18 cellular contexts compared by ENCODE assay signal in the genomic region with DNA sequence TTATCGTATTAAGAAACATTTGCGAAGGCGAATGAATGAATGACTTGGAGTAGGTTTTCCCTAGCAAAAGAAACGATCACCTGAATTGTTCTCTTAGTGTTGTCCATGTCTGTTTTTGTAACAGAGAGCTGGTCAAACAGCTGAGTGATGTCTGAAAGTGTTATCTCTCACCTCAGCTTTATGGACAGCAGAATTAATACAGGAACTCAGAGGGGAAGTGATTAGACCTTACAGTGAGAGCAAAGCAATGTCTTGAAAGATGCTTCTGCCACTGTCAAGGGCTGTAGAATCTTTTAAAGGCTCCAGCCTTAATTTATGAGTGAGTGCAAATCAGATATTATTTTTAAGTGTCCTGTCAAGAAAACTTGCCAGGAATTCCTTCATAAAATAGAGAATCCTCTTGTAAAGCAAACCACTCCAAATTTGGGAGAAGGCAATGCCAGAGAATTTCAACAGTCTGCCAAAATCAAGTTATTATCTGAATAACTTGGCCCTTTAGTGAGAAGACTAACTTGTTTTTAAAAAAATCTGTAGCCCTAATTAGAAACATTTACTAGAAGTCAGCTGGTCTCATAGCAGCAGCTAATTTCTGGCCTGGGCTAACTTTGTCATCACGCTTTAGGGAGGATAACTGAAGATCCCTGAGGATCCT.
DNase-seq lines count a peak whose midpoint lies in the region; ATAC-seq, FAIRE-seq and TF ChIP-seq lines count a peak whose summit lies in the region.
"Had no signal": no experiment of that assay in that cellular context is flagged by ENCODE, and none has a peak within 500 bp of the region (broad histone marks: within the 10 kb centered on the region; RNA-seq: fewer than 3 reads in every experiment).

No MANE protein-coding gene starts in this region.

- H3K4me2 ChIP-seq in IMR-90 (ENCODE audit: low read depth, low read length) = no peak overlapping the region

- dilution Hi-C loops in IMR-90 (cut with HindIII; ENCODE audit: low sequenced_read_pairs, unreplicated experiment) = no loop called here

- no peak overlapping the region for H4K91ac ChIP-seq in IMR-90 (ENCODE audit: insufficient read depth, low read depth, low read length)

- CTCF ChIA-PET in IMR-90 (lab: Yijun Ruan, JAX) = no interaction called here

- no peak overlapping the region for H4K5ac ChIP-seq in IMR-90 (ENCODE audit: low read depth, low read length)

- H3K56ac ChIP-seq in IMR-90 (ENCODE audit: extremely low read depth, insufficient read depth, low read length) = no peak overlapping the region

- H2BK120ac ChIP-seq in IMR-90 (ENCODE audit: low read depth, low read length) = no peak overlapping the region

- peak; percentile 43 for FAIRE-seq in pancreas (lab: Jason Lieb, UNC)
- FAIRE-seq: H54 had no signal

- no peak overlapping the region for H2AFZ ChIP-seq in IMR-90 (replicated peaks; ENCODE audit: low read length, poor library complexity)

- no peak overlapping the region for H3K4ac ChIP-seq in IMR-90 (ENCODE audit: low read depth, low read length)

- H3K18ac ChIP-seq in IMR-90 (ENCODE audit: low read depth, low read length) = no peak overlapping the region

- no peaks in the 10 kb centered on the region for H3K36me3 ChIP-seq in IMR-90 (ENCODE audit: control insufficient read depth, insufficient read depth, low read length)
- H3K36me3 ChIP-seq in pancreas = no peaks in the 10 kb centered on the region
- H3K36me3 ChIP-seq: colonic mucosa, vagina had no signal

- in situ Hi-C loops in IMR-90 (cut with MboI; ENCODE audit: low sequenced_read_pairs) = no loop called here

- H3K9me3 ChIP-seq in IMR-90 (ENCODE audit: control insufficient read depth, insufficient read depth, low read length) = no peaks in the 10 kb centered on the region
- H3K9me3 ChIP-seq in pancreas = no peaks in the 10 kb centered on the region
- H3K9me3 ChIP-seq: colonic mucosa, vagina had no signal

- intact Hi-C loops in IMR-90 (cut with micrococcal nuclease) (no loop called here), pancreas (cut with DNase I) (no loop called here)

- H3K27me3 ChIP-seq in IMR-90 (ENCODE audit: control insufficient read depth, insufficient read depth, low read length) = no peaks in the 10 kb centered on the region
- H3K27me3 ChIP-seq in pancreas = no peaks in the 10 kb centered on the region
- H3K27me3 ChIP-seq: colonic mucosa, vagina had no signal

- H3K27ac ChIP-seq in IMR-90 (ENCODE audit: insufficient read depth, low read length) (no peak overlapping the region), pancreas (no peak overlapping the region)
- H3K27ac ChIP-seq: colonic mucosa had no signal

- TF ChIP-seq CTCF in AG10803 (conservative IDR thresholded peaks at IDR 0.05; ENCODE audit: low read length) = no peak
- no peak for TF ChIP-seq CTCF in IMR-90 (conservative IDR thresholded peaks at IDR 0.05; ENCODE audit: low read depth, low read length)
- no peak for TF ChIP-seq CTCF in pancreas (IDR thresholded peaks at IDR 0.05)

- H3K79me1 ChIP-seq in IMR-90 (ENCODE audit: low read depth in 1 of 2, low read length in 2 of 2) = no peaks in the 10 kb centered on the region

- no peak overlapping the region for H3K14ac ChIP-seq in IMR-90 (replicated peaks; ENCODE audit: low read depth, low read length)

- no peaks in the 10 kb centered on the region for H4K20me1 ChIP-seq in IMR-90 (ENCODE audit: insufficient read depth, low read length)

- H3K4me3 ChIP-seq in AG10803 (ENCODE audit: low read length) (no peak overlapping the region), IMR-90 (ENCODE audit: insufficient read depth, low read depth, low read length) (no peak overlapping the region), pancreas (no peak overlapping the region)
- H3K4me3 ChIP-seq: colonic mucosa, skin epidermis, vagina had no signal

- 0 out of 2 replicates have a peak overlapping the region, but pooled peaks have one; percentile 36 for H2BK20ac ChIP-seq in IMR-90 (ENCODE audit: low read depth, low read length)

- no peak overlapping the region for H3K9ac ChIP-seq in IMR-90 (ENCODE audit: low read depth, low read length)

- H2BK5ac ChIP-seq in IMR-90 (ENCODE audit: low read depth, low read length, poor library complexity, severe bottlenecking) = no peak overlapping the region

- BruUV-seq in IMR-90 (replicated peaks; lab: Mats Ljungman, UMichigan) = no TSS peak

- H3K4me1 ChIP-seq in IMR-90 (ENCODE audit: control insufficient read depth, insufficient read depth, low read length) (peaks cover 2% of the 10 kb centered on the region), pancreas (no peaks in the 10 kb centered on the region)
- H3K4me1 ChIP-seq: colonic mucosa had no signal

- no peak for TF ChIP-seq POLR2A in IMR-90 (IDR thresholded peaks at IDR 0.05; ENCODE audit: low read depth, low read length)

- TF ChIP-seq RAD21 in IMR-90 (IDR thresholded peaks at IDR 0.05; ENCODE audit: low read length) = no peak

- DNase-seq in AG10803 (ENCODE audit: low read depth) (peak; percentile 94), IMR-90 (no peak), fibroblast of gingiva (ENCODE audit: low read depth) (peak; percentile 65), pancreas (no peak), NCI-H510A treated with DMSO at 0.1 percent for 48 hours (lab: John Stamatoyannopoulos, UW) (no peak), NCI-H69 (lab: John Stamatoyannopoulos, UW) (no peak)
- no peak for DNase-seq in activated naive CD4-positive, alpha-beta T cell treated with Interleukin-2 at 50 U/mL for 16 hours
- no peak for DNase-seq in stimulated activated naive CD8-positive, alpha-beta T cell treated with anti-CD3 and anti-CD28 coated beads, Interleukin-15, Interleukin-2, amounts not matched to agents 100 U/mL and 50 U/mL, for 24 hours
- DNase-seq: activated CD8-positive, alpha-beta T cell treated with anti-CD3 and anti-CD28 coated beads for 36 hours; amniotic stem cell; colonic mucosa; NCI-H1694 treated with DMSO at 0.1 percent for 48 hours; NCI-H524 had no signal

- H2AK9ac ChIP-seq in IMR-90 (replicated peaks; ENCODE audit: low read depth, low read length, poor library complexity) = no peak overlapping the region

- H3K9me1 ChIP-seq in IMR-90 (ENCODE audit: insufficient read depth, low read length) = 0 out of 2 replicates have a peak, but pooled peaks cover 3% of the 10 kb centered on the region

- H2BK15ac ChIP-seq in IMR-90 (ENCODE audit: low read depth, low read length) = no peak overlapping the region

- H3K23ac ChIP-seq in IMR-90 (ENCODE audit: low read depth, low read length) = no peak overlapping the region

- WGBS in IMR-90 (ENCODE audit: extremely low coverage in 2 of 2, insufficient read length in 1 of 2), 2 experiments = no CpG with 5 or more reads among the region's 5 CpGs
- 84 to 87% methylated on average over 5 of the region's 5 CpGs for WGBS in pancreas, 2 donors

- no peak overlapping the region for H2AK5ac ChIP-seq in IMR-90 (ENCODE audit: low read depth, low read length)

- H4K8ac ChIP-seq in IMR-90 (ENCODE audit: low read depth in 2 of 2, low read length in 2 of 2) = no peak overlapping the region

- ATAC-seq in IMR-90 (ENCODE audit: low read depth) (no peak), pancreas (no peak)
- no peak for ATAC-seq in stimulated activated naive CD8-positive, alpha-beta T cell treated with anti-CD3 and anti-CD28 coated beads, Interleukin-15, Interleukin-2, amounts not matched to agents 100 U/mL and 50 U/mL, for 24 hours
- ATAC-seq: activated CD8-positive, alpha-beta T cell treated with anti-CD3 and anti-CD28 coated beads for 36 hours; activated T-helper 17 cell treated with anti-CD3 and anti-CD28 coated beads, Interleukin-2, amount 50 U/mL, for 72 hours; stimulated activated effector memory CD8-positive, alpha-beta T cell treated with anti-CD3 and anti-CD28 coated beads, Interleukin-12 subunit alpha, Interleukin-12 subunit beta, amount 100 ng/mL, for 72 hours had no signal

- POLR2A ChIA-PET in IMR-90 (lab: Charles Lee; ENCODE audit: unreplicated experiment) = no interaction called here

TF ChIP-seq in IMR-90, 13 proteins besides CTCF, POLR2A, EP300 and RAD21:
- TF ChIP-seq, protein P1, sequence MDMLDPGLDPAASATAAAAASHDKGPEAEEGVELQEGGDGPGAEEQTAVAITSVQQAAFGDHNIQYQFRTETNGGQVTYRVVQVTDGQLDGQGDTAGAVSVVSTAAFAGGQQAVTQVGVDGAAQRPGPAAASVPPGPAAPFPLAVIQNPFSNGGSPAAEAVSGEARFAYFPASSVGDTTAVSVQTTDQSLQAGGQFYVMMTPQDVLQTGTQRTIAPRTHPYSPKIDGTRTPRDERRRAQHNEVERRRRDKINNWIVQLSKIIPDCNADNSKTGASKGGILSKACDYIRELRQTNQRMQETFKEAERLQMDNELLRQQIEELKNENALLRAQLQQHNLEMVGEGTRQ (IDR thresholded peaks at IDR 0.05; ENCODE audit: low read depth, low read length) = no peak
- TF ChIP-seq BHLHE40 (IDR thresholded peaks at IDR 0.05; ENCODE audit: low read depth, low read length) (no peak), RCOR1 (IDR thresholded peaks at IDR 0.05; ENCODE audit: insufficient replicate concordance, low read length) (no peak), FOS (IDR thresholded peaks at IDR 0.05; ENCODE audit: low read depth, low read length) (no peak), MAZ (IDR thresholded peaks at IDR 0.05; ENCODE audit: borderline replicate concordance, low read depth, low read length) (no peak), CEBPB (IDR thresholded peaks at IDR 0.05; ENCODE audit: low read depth, low read length) (no peak), SMC3 (IDR thresholded peaks at IDR 0.05; ENCODE audit: low read depth, low read length) (no peak), RFX5 (IDR thresholded peaks at IDR 0.05; ENCODE audit: low read depth, low read length) (no peak), NFE2L2 (IDR thresholded peaks at IDR 0.05; ENCODE audit: low read depth, low read length) (no peak), MXI1 (IDR thresholded peaks at IDR 0.05; ENCODE audit: borderline replicate concordance, low read depth, low read length) (no peak), MAFK (IDR thresholded peaks at IDR 0.05; ENCODE audit: low read depth, low read length) (no peak), CHD1 (IDR thresholded peaks at IDR 0.05; ENCODE audit: low read depth, low read length) (no peak)
- TF ChIP-seq, protein P2, sequence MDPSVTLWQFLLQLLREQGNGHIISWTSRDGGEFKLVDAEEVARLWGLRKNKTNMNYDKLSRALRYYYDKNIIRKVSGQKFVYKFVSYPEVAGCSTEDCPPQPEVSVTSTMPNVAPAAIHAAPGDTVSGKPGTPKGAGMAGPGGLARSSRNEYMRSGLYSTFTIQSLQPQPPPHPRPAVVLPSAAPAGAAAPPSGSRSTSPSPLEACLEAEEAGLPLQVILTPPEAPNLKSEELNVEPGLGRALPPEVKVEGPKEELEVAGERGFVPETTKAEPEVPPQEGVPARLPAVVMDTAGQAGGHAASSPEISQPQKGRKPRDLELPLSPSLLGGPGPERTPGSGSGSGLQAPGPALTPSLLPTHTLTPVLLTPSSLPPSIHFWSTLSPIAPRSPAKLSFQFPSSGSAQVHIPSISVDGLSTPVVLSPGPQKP (IDR thresholded peaks at IDR 0.05; ENCODE audit: borderline replicate concordance, low read depth, low read length) = no peak

Comparison
In these comparisons a context has a peak if more than half of its experiments do, and no peak if none do; other contexts are left out.
1. DNase-seq: peak in AG10803 (single experiment) and fibroblast of gingiva (single experiment); none in IMR-90 (single experiment), pancreas (0 of 6), activated naive CD4-positive, alpha-beta T cell treated with Interleukin-2 at 50 U/mL for 16 hours (single experiment), NCI-H510A treated with DMSO at 0.1 percent for 48 hours (single experiment), stimulated activated naive CD8-positive, alpha-beta T cell treated with anti-CD3 and anti-CD28 coated beads, Interleukin-15, Interleukin-2, amounts not matched to agents 100 U/mL and 50 U/mL, for 24 hours (single experiment) and NCI-H69 (single experiment).